ENCODE assay signal across 7 cellular contexts in the genomic region with DNA sequence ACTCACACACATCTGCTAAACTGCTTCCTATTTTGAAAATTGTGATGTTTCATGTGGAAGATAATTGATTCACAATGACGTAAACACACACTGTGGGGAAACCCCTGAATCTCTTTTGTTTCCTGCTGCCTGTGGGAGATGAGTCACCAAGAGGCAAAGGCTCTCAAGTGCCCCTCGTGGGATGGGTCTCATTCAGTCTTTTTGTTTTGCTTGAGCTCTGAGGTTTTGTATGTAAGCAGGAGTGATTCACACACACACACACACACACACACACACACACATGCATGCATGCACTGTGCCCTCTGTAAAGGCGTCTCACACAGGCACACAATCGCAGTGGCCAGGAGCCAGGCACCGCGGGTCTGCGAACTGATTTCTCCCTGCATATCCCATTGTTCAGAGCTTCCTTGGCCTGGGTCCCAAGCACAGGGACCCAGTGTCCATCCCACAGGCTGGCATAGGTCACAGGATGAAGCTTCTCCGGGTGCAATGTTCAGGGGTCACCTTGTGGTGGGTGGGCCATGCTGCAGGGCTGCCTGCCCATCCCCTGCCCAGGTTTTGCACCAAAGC. TPM values are rescaled to one million over a fixed set of nuclear protein-coding genes. Genes with fewer than 3 reads are reported as not detected.
DNase-seq lines count a peak whose midpoint lies in the region; ATAC-seq and TF ChIP-seq lines count a peak whose summit lies in the region.

No MANE protein-coding gene starts in this region.

- H3K4me1 ChIP-seq in left ventricle myocardium inferior, result peaks cover 13% of the 10 kb centered on the region

- TF ChIP-seq CTCF in left ventricle myocardium inferior (IDR thresholded peaks at IDR 0.05; ENCODE audit: borderline replicate concordance), result no peak

- peak; percentile 92 for ATAC-seq in GM18868 (IDR thresholded peaks at IDR 0.05; ENCODE audit: unreplicated experiment)
- peak; percentile 69 for ATAC-seq in HG02970 (IDR thresholded peaks at IDR 0.05; ENCODE audit: low FRiP score, unreplicated experiment)

- no peaks in the 10 kb centered on the region for H3K9me3 ChIP-seq in left ventricle myocardium inferior (replicated peaks)

- H3K27ac ChIP-seq in left ventricle myocardium inferior (replicated peaks), result no peak overlapping the region

- H3K36me3 ChIP-seq in left ventricle myocardium inferior, result no peaks in the 10 kb centered on the region

- H3K27me3 ChIP-seq in left ventricle myocardium inferior (ENCODE audit: low read depth), result peaks cover 7% of the 10 kb centered on the region

- DNase-seq in NCI-H345 treated with DMSO at 0.1 percent for 48 hours (lab: John Stamatoyannopoulos, UW; ENCODE audit: unreplicated experiment), result peak; percentile 80
- peak; percentile 73 for DNase-seq in activated T-cell treated with anti-CD3 and anti-CD28 coated beads for 24 hours (ENCODE audit: low read depth)
- peak; percentile 66 for DNase-seq in fibroblast of the conjunctiva (ENCODE audit: low read depth)
- peak; percentile 37 to 62 for DNase-seq in stimulated activated CD4-positive, alpha-beta T cell treated with anti-CD3 and anti-CD28 coated beads, Interleukin-1b, Interleukin-23, amount 100 ng/mL, for 4 hours (ENCODE audit: low read depth in 2 of 2)
- no peak for DNase-seq in left ventricle myocardium inferior

- intact Hi-C loops in left ventricle myocardium inferior (cut with micrococcal nuclease), result no loop called here

- H3K4me3 ChIP-seq in left ventricle myocardium inferior, result no peak overlapping the region

RNA-seq across cellular contexts. Expression of gene ARHGEF4, which starts 12.1 kb away (rescaled TPM):
- total RNA-seq in left ventricle myocardium inferior, result 5.3 TPM
